27 cellular contexts compared by ENCODE assay signal in genomic region chr7:111654414-111654813, GRCh38.
"Had no signal": no experiment of that assay in that cellular context is flagged by ENCODE, and none has a peak within 500 bp of the region (broad histone marks: within the 10 kb centered on the region; RNA-seq: fewer than 3 reads in every experiment).

No MANE protein-coding gene starts in this region.

- H3K36me3 ChIP-seq: adrenal gland, MG63, Peyer's patch had no signal

- DNase-seq: activated CD4-positive, alpha-beta T cell treated with anti-CD3 and anti-CD28 coated beads, Interleukin-2, amount 10 ng/mL, durations not matched to agents 24 days and 14 days; activated CD4-positive, alpha-beta T cell treated with anti-CD3 and anti-CD28 coated beads, Interleukin-2, amount 50 U/mL, for 4 hours; activated CD8-positive, alpha-beta T cell treated with anti-CD3 and anti-CD28 coated beads, Interleukin-2, amount 10 ng/mL, durations not matched to agents 7 days and 5 days; activated gamma-delta T cell; activated naive CD4-positive, alpha-beta T cell treated with Interleukin-2 at 50 U/mL for 16 hours; activated naive CD8-positive, alpha-beta T cell treated with anti-CD3 and anti-CD28 coated beads, Interleukin-2, amount 10 ng/mL, durations not matched to agents 7 days and 5 days; activated T-cell treated with anti-CD3 and anti-CD28 coated beads, Interleukin-2, amount 50 U/mL, for 24 hours; adrenal gland; caudate nucleus; cerebellar nuclear complex; Karpas-422; KBM-7; MG63; NCI-H1048; NCI-H1105 treated with DMSO at 0.1 percent for 48 hours; NCI-H1436; NCI-H1694; NCI-H1930; NCI-H2081 treated with DMSO at 0.1 percent for 48 hours; NCI-H226; NCI-H446 treated with DMSO at 0.1 percent for 48 hours; NCI-H524; NK-92 treated with Interleukin-12 subunit alpha and Interleukin-12 subunit beta, amount 100 ng/mL, for 24 hours; PC-3; Peyer's patch; RPMI8226; SIG-M5 had no signal

- H3K4me3 ChIP-seq: adrenal gland, MG63, Peyer's patch had no signal

- H3K9me3 ChIP-seq: adrenal gland, MG63, Peyer's patch had no signal

- H3K27ac ChIP-seq: adrenal gland, Peyer's patch had no signal

- H3K27me3 ChIP-seq: adrenal gland, MG63, Peyer's patch had no signal

- ATAC-seq: activated CD8-positive, alpha-beta T cell treated with anti-CD3 and anti-CD28 coated beads, Interleukin-2, amount 10 ng/mL, durations not matched to agents 7 days and 5 days; PC-3 had no signal

- H3K4me1 ChIP-seq: adrenal gland, Peyer's patch had no signal
